ENCODE assay signal across 8 cellular contexts in the genomic region with DNA sequence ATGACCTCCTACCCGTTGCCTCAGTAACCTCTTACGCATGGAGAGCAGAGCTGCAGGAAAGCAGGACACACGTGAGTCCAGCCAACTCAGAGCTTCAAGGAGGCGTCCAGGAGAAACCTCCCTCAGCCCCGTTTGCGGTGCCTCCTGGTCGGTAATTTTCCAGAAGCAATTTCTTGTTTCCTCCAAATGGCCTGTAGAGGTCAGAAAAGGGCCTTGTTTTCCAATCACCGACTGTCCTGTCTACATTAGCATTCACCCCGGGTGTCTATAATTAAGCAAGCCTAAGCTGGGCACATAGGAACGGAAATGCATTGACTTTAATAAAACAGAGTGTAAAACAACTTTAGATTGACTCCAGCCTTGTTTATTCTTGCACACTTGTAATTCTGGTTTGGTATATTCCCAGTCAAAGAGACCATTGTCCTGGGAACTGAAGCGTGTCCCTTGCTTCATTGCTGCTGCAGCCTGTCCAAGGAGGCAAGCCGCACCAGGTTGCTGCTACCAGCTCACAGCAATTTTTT.
DNase-seq lines count a peak whose midpoint lies in the region; ATAC-seq, FAIRE-seq and TF ChIP-seq lines count a peak whose summit lies in the region.

No MANE protein-coding gene starts in this region.

- TF ChIP-seq EP300 in Ishikawa (IDR thresholded peaks at IDR 0.05; ENCODE audit: borderline replicate concordance) (no peak), SK-N-SH (IDR thresholded peaks at IDR 0.05; ENCODE audit: borderline replicate concordance in 1 of 2, low read depth in 1 of 2, low read length in 1 of 2) (no peak)

- CTCF ChIA-PET in SK-N-SH (lab: Yijun Ruan, JAX): interaction anchor here (0.6 to 7.7 kb wide), 26 partner anchors 10 to 1541 kb away, joined by 3 to 57 read pairs (median 4); no protein-coding TSS in a partner anchor

- TF ChIP-seq POLR2A in vagina (IDR thresholded peaks at IDR 0.05): no peak

- TF ChIP-seq CTCF in C4-2B (conservative IDR thresholded peaks at IDR 0.05) (peak; percentile 79), SK-N-SH (IDR thresholded peaks at IDR 0.05) (peak; percentile 62), vagina (IDR thresholded peaks at IDR 0.05) (no peak)

- H3K9me3 ChIP-seq in SK-N-SH (no peaks in the 10 kb centered on the region), vagina (no peaks in the 10 kb centered on the region)

- no peak overlapping the region for H3K27ac ChIP-seq in C4-2B
- H3K27ac ChIP-seq in SK-N-SH (ENCODE audit: low read depth in 2 of 2, low read length in 1 of 2): no peak overlapping the region
- no peak overlapping the region for H3K27ac ChIP-seq in vagina

- TF ChIP-seq RAD21 in Ishikawa (IDR thresholded peaks at IDR 0.05; ENCODE audit: low read depth) (peak; percentile 49), SK-N-SH (IDR thresholded peaks at IDR 0.05; ENCODE audit: low read length) (peak; percentile 83)

- H3K27me3 ChIP-seq in SK-N-SH (ENCODE audit: insufficient read depth) (no peaks in the 10 kb centered on the region), vagina (no peaks in the 10 kb centered on the region)

- FAIRE-seq in frontal cortex (lab: Jason Lieb, UNC): peak; percentile 45

- POLR2A ChIA-PET in SK-N-SH (lab: Yijun Ruan, JAX): no interaction called here

- DNase-seq in SK-N-SH: peak; percentile 65
- DNase-seq in frontal cortex (ENCODE audit: low spot score in 2 of 2): peak; percentile 29 to 48
- peak; percentile 87 for DNase-seq in putamen (ENCODE audit: low spot score)
- no peak for DNase-seq in activated gamma-delta T cell (lab: John Stamatoyannopoulos, UW)
- DNase-seq in vagina (ENCODE audit: extremely low spot score in 2 of 2): no peak

- H2AFZ ChIP-seq in SK-N-SH (ENCODE audit: low read depth): no peak overlapping the region; the same call in 1 of the 2 replicates

- no peaks in the 10 kb centered on the region for H3F3A ChIP-seq in SK-N-SH (replicated peaks; ENCODE audit: insufficient read depth)

- H3K4me3 ChIP-seq in SK-N-SH (ENCODE audit: low read depth in 2 of 2, low read length in 1 of 2) (no peak overlapping the region), vagina (no peak overlapping the region)

- intact Hi-C loops in vagina (cut with DNase I): no loop called here

- no peak overlapping the region for H3K9ac ChIP-seq in SK-N-SH

- H3K36me3 ChIP-seq in SK-N-SH (replicated peaks in 1 of 2; ENCODE audit: control insufficient read depth in 1 of 2, insufficient read depth in 2 of 2, low read length in 1 of 2) (no peaks in the 10 kb centered on the region), vagina (no peaks in the 10 kb centered on the region)

- H3K4me1 ChIP-seq in SK-N-SH (ENCODE audit: control insufficient read depth in 1 of 2, insufficient read depth in 2 of 2, low read depth in 1 of 2, low read length in 1 of 2): no peaks in the 10 kb centered on the region; a peak in 1 of 4 replicates
- peaks cover 9% of the 10 kb centered on the region for H3K4me1 ChIP-seq in vagina

- no peak for ATAC-seq in HG02973 (IDR thresholded peaks at IDR 0.05; ENCODE audit: unreplicated experiment)

- WGBS in SK-N-SH (ENCODE audit: low lambda C conversion rate): 44% methylated on average over 12 of the region's 12 CpGs

- no peaks in the 10 kb centered on the region for H3K79me2 ChIP-seq in SK-N-SH (ENCODE audit: insufficient read depth)

- H3K4me2 ChIP-seq in SK-N-SH: no peak overlapping the region

- H3K9me2 ChIP-seq in SK-N-SH: no peaks in the 10 kb centered on the region

- no peaks in the 10 kb centered on the region for H4K20me1 ChIP-seq in SK-N-SH (ENCODE audit: insufficient read depth)

TF ChIP-seq in Ishikawa, 13 proteins besides CTCF, POLR2A, EP300 and RAD21 (continues in another document):
- TF ChIP-seq YY1 (IDR thresholded peaks at IDR 0.05; ENCODE audit: low read depth) (no peak), TCF12 (IDR thresholded peaks at IDR 0.05; ENCODE audit: low read depth) (no peak), TAF1 (IDR thresholded peaks at IDR 0.05; ENCODE audit: low read depth) (no peak), FOXM1 (IDR thresholded peaks at IDR 0.05; ENCODE audit: borderline replicate concordance, low read depth) (no peak), MAX (IDR thresholded peaks at IDR 0.05) (no peak), ZBTB7A (IDR thresholded peaks at IDR 0.05; ENCODE audit: low read depth) (no peak), CEBPB (IDR thresholded peaks at IDR 0.05) (no peak), CREB1 (IDR thresholded peaks at IDR 0.05; ENCODE audit: low read depth) (no peak), NFIC (IDR thresholded peaks at IDR 0.05) (no peak), EGR1 (IDR thresholded peaks at IDR 0.05) (no peak), TEAD4 (IDR thresholded peaks at IDR 0.05) (no peak)
- TF ChIP-seq, protein P1, sequence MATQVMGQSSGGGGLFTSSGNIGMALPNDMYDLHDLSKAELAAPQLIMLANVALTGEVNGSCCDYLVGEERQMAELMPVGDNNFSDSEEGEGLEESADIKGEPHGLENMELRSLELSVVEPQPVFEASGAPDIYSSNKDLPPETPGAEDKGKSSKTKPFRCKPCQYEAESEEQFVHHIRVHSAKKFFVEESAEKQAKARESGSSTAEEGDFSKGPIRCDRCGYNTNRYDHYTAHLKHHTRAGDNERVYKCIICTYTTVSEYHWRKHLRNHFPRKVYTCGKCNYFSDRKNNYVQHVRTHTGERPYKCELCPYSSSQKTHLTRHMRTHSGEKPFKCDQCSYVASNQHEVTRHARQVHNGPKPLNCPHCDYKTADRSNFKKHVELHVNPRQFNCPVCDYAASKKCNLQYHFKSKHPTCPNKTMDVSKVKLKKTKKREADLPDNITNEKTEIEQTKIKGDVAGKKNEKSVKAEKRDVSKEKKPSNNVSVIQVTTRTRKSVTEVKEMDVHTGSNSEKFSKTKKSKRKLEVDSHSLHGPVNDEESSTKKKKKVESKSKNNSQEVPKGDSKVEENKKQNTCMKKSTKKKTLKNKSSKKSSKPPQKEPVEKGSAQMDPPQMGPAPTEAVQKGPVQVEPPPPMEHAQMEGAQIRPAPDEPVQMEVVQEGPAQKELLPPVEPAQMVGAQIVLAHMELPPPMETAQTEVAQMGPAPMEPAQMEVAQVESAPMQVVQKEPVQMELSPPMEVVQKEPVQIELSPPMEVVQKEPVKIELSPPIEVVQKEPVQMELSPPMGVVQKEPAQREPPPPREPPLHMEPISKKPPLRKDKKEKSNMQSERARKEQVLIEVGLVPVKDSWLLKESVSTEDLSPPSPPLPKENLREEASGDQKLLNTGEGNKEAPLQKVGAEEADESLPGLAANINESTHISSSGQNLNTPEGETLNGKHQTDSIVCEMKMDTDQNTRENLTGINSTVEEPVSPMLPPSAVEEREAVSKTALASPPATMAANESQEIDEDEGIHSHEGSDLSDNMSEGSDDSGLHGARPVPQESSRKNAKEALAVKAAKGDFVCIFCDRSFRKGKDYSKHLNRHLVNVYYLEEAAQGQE (IDR thresholded peaks at IDR 0.05; ENCODE audit: low read depth): no peak

TF ChIP-seq in SK-N-SH, 30 proteins besides CTCF, POLR2A, EP300 and RAD21:
- TF ChIP-seq GABPA (IDR thresholded peaks at IDR 0.05; ENCODE audit: low read depth): no peak
- TF ChIP-seq SMC3 (IDR thresholded peaks at IDR 0.05; ENCODE audit: low read depth, low read length): peak; percentile 55

Comparison
In these comparisons a context has a peak if more than half of its experiments do, and no peak if none do; other contexts are left out.
1. CTCF ChIP-seq: peak in C4-2B (single experiment) and SK-N-SH (single experiment); none in vagina (0 of 3).
2. DNase-seq: peak in SK-N-SH (single experiment), frontal cortex (2 of 2) and putamen (single experiment); none in activated gamma-delta T cell (single experiment) and vagina (0 of 2).